1 cellular context compared by ENCODE assay signal in the genomic region with DNA sequence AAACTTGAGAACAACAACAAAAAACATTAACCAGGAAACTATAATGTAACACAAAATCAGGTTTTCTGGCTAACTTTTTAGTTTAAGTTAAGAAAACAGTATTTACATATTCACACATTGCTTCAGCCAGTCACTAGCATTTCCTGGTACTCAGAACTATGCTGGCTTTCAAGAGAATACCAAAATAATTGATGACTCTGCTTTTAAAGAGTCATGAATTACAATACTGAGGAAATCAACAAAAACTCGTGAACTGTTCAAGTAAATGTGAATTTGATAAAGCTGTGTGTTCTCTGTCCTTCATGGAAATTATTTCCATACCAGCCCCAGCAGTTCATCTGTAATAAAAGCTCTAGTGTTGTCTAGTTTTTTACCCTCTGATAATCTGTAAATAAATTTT.
TF ChIP-seq lines count a peak whose summit lies in the region.

No MANE protein-coding gene starts in this region.

TF ChIP-seq in HepG2, 621 proteins besides CTCF, POLR2A, EP300 and RAD21:
- TF ChIP-seq MAFK (conservative IDR thresholded peaks at IDR 0.05 in 1 of 2, IDR thresholded peaks at IDR 0.05 in 1 of 2; ENCODE audit: low read length in 2 of 2) (peak; percentile 70 to 71), TCF7L2 (IDR thresholded peaks at IDR 0.05; ENCODE audit: low read depth, low read length) (no peak), MAFF (IDR thresholded peaks at IDR 0.05; ENCODE audit: low read depth, low read length) (peak; percentile 69)
